8 cellular contexts compared by ENCODE assay signal in genomic region chr19:48738557-48739399, GRCh38. TPM values are rescaled to one million over a fixed set of nuclear protein-coding genes. Genes with fewer than 3 reads are reported as not detected.
A peak's percentile ranks its signal among the peaks of the same experiment; 100 is the strongest.
DNase-seq lines count a peak whose midpoint lies in the region; ATAC-seq and TF ChIP-seq lines count a peak whose summit lies in the region.

No MANE protein-coding gene starts in this region.

- H3K4me3 ChIP-seq in Loucy (ENCODE audit: low read length, poor library complexity, severe bottlenecking) (peak overlapping the region; percentile 38), neural progenitor cell (peak overlapping the region; percentile 70)

- H3K79me2 ChIP-seq in Loucy (ENCODE audit: insufficient read depth, low read length) (no peaks in the 10 kb centered on the region), neural progenitor cell (ENCODE audit: low read depth) (no peaks in the 10 kb centered on the region)

- DNase-seq in COR-L47 (lab: John Stamatoyannopoulos, UW), result peak; percentile 93
- DNase-seq in SHP77 treated with DMSO at 0.1 percent for 48 hours (lab: John Stamatoyannopoulos, UW), result peak; percentile 81
- peak; percentile 91 for DNase-seq in activated gamma-delta T cell treated with Interleukin-2 at 50 U/mL for 16 hours
- peak in 1 of 2 donors; percentile 61 for DNase-seq in foreskin keratinocyte
- peak; percentile 98 for DNase-seq in neural progenitor cell (ENCODE audit: low spot score)
- peak; percentile 89 to 90 for DNase-seq in stimulated activated naive CD8-positive, alpha-beta T cell treated with anti-CD3 and anti-CD28 coated beads, Interleukin-15, amount 100 ng/mL, for 72 hours

- H3K4me1 Mint-ChIP-seq in neural progenitor cell, result peaks cover 30% of the 10 kb centered on the region
- peaks cover 36% of the 10 kb centered on the region for H3K4me1 Mint-ChIP-seq in stimulated activated naive CD8-positive, alpha-beta T cell treated with anti-CD3 and anti-CD28 coated beads, Interleukin-15, amount 100 ng/mL, for 72 hours

- no peak overlapping the region for H3K27ac ChIP-seq in foreskin keratinocyte
- H3K27ac ChIP-seq in neural progenitor cell, result no peak overlapping the region

- peaks cover 2% of the 10 kb centered on the region for H3K9me3 Mint-ChIP-seq in neural progenitor cell
- H3K9me3 Mint-ChIP-seq in stimulated activated naive CD8-positive, alpha-beta T cell treated with anti-CD3 and anti-CD28 coated beads, Interleukin-15, amount 100 ng/mL, for 72 hours, result no peaks in the 10 kb centered on the region

- no peaks in the 10 kb centered on the region for H3K36me3 Mint-ChIP-seq in neural progenitor cell

- peaks cover 16% of the 10 kb centered on the region for H3K4me1 ChIP-seq in Loucy (ENCODE audit: insufficient read depth, low read length, poor library complexity, severe bottlenecking)
- peaks cover 10% of the 10 kb centered on the region for H3K4me1 ChIP-seq in foreskin keratinocyte
- peaks cover 17% of the 10 kb centered on the region for H3K4me1 ChIP-seq in neural progenitor cell

- ATAC-seq in GM21576 (IDR thresholded peaks at IDR 0.05; ENCODE audit: unreplicated experiment) (peak; percentile 77), foreskin keratinocyte (peak; percentile 80)
- peak; percentile 96 for ATAC-seq in stimulated activated naive CD8-positive, alpha-beta T cell treated with anti-CD3 and anti-CD28 coated beads, Interleukin-15, amount 100 ng/mL, for 72 hours

- H3K9me3 ChIP-seq in Loucy (ENCODE audit: insufficient read depth, low read depth, low read length) (no peaks in the 10 kb centered on the region), neural progenitor cell (ENCODE audit: low read depth) (no peaks in the 10 kb centered on the region)

- H3K9ac ChIP-seq in Loucy (ENCODE audit: low read depth, low read length, poor library complexity, severe bottlenecking) (no peak overlapping the region), neural progenitor cell (no peak overlapping the region)

- peak overlapping the region; percentile 78 for H3K27ac Mint-ChIP-seq in neural progenitor cell
- no peak overlapping the region for H3K27ac Mint-ChIP-seq in stimulated activated naive CD8-positive, alpha-beta T cell treated with anti-CD3 and anti-CD28 coated beads, Interleukin-15, amount 100 ng/mL, for 72 hours

- no peaks in the 10 kb centered on the region for H3K36me3 ChIP-seq in Loucy (ENCODE audit: insufficient read depth, low read length)
- no peaks in the 10 kb centered on the region for H3K36me3 ChIP-seq in neural progenitor cell

- H4K20me1 ChIP-seq in Loucy (ENCODE audit: insufficient read depth, low read length, poor library complexity, severe bottlenecking) (no peaks in the 10 kb centered on the region), neural progenitor cell (ENCODE audit: low read depth) (peaks cover 3% of the 10 kb centered on the region)

- H3K27me3 ChIP-seq in Loucy (ENCODE audit: insufficient read depth, low read length, poor library complexity, severe bottlenecking) (no peaks in the 10 kb centered on the region), foreskin keratinocyte (no peaks in the 10 kb centered on the region), neural progenitor cell (peaks cover 27% of the 10 kb centered on the region)

- peak overlapping the region; percentile 47 for H3K4me2 ChIP-seq in Loucy (ENCODE audit: low read depth, low read length, poor library complexity, severe bottlenecking)
- peak overlapping the region; percentile 99 for H3K4me2 ChIP-seq in neural progenitor cell

- no peaks in the 10 kb centered on the region for H3K9me2 ChIP-seq in Loucy (replicated peaks; ENCODE audit: low read depth, low read length)

- H3F3A ChIP-seq in Loucy (ENCODE audit: low read depth), result no peaks in the 10 kb centered on the region
- peaks cover 44% of the 10 kb centered on the region for H3F3A ChIP-seq in neural progenitor cell (ENCODE audit: low read depth)

- peak overlapping the region; percentile 78 for H3K4me3 Mint-ChIP-seq in neural progenitor cell
- H3K4me3 Mint-ChIP-seq in stimulated activated naive CD8-positive, alpha-beta T cell treated with anti-CD3 and anti-CD28 coated beads, Interleukin-15, amount 100 ng/mL, for 72 hours, result peak overlapping the region; percentile 48 to 71

- H2AFZ ChIP-seq in Loucy (ENCODE audit: low read length), result 0 out of 2 replicates have a peak overlapping the region, but pooled peaks have one; percentile 10
- H2AFZ ChIP-seq in neural progenitor cell (replicated peaks), result peak overlapping the region; percentile 89

- peaks cover 15% of the 10 kb centered on the region for H3K27me3 Mint-ChIP-seq in neural progenitor cell (ENCODE audit: insufficient read depth, low read depth)
- peaks cover 27% of the 10 kb centered on the region for H3K27me3 Mint-ChIP-seq in stimulated activated naive CD8-positive, alpha-beta T cell treated with anti-CD3 and anti-CD28 coated beads, Interleukin-15, amount 100 ng/mL, for 72 hours

- TF ChIP-seq CTCF in Loucy (conservative IDR thresholded peaks at IDR 0.05; ENCODE audit: low read length), result no peak
- TF ChIP-seq CTCF in foreskin keratinocyte (conservative IDR thresholded peaks at IDR 0.05), result peak; percentile 85
- peak; percentile 47 for TF ChIP-seq CTCF in neural progenitor cell (IDR thresholded peaks at IDR 0.05)

RNA-seq across cellular contexts. Expression of gene RASIP1, which starts 1.6 kb away (rescaled TPM):
- 11.3 and 12.6 TPM in 2 replicates for total RNA-seq in foreskin keratinocyte
- 16.0 and 18.4 TPM in 2 replicates for polyA plus RNA-seq in foreskin keratinocyte
- total RNA-seq in neural progenitor cell (ENCODE audit: low replicate concordance), result 0.86 and 3.2 TPM in 2 replicates

RNA-seq across cellular contexts. Expression of gene IZUMO1, which starts 7.9 kb away (rescaled TPM):
- total RNA-seq in foreskin keratinocyte (0.28 and 0.58 TPM in 2 replicates), neural progenitor cell (ENCODE audit: low replicate concordance) (0.19 and 0.40 TPM in 2 replicates)
- polyA plus RNA-seq in foreskin keratinocyte, result 0.07 and 0.18 TPM in 2 replicates

RNA-seq across cellular contexts. Expression of gene FUT1, which starts 13.7 kb away (rescaled TPM):
- 8.0 and 8.2 TPM in 2 replicates for total RNA-seq in foreskin keratinocyte
- 3.9 and 4.0 TPM in 2 replicates for polyA plus RNA-seq in foreskin keratinocyte
- total RNA-seq in neural progenitor cell (ENCODE audit: low replicate concordance), result 2.9 and 5.1 TPM in 2 replicates

RNA-seq across cellular contexts. Expression of gene FGF21, which starts 16.5 kb away (rescaled TPM):
- total RNA-seq in foreskin keratinocyte (not detected in 2 replicates), neural progenitor cell (ENCODE audit: low replicate concordance) (not detected in 2 replicates)
- not detected in 2 replicates for polyA plus RNA-seq in foreskin keratinocyte

RNA-seq across cellular contexts. Expression of gene MAMSTR, which starts 19.3 kb away (rescaled TPM):
- total RNA-seq in foreskin keratinocyte (1.5 and 2.1 TPM in 2 replicates), neural progenitor cell (ENCODE audit: low replicate concordance) (1.2 and 1.4 TPM in 2 replicates)
- 2.6 and 3.8 TPM in 2 replicates for polyA plus RNA-seq in foreskin keratinocyte
